ENCODE assay signal across 13 cellular contexts in genomic region chr9:113616116-113616515, GRCh38.
A peak's percentile ranks its signal among the peaks of the same experiment; 100 is the strongest.
DNase-seq lines count a peak whose midpoint lies in the region; ATAC-seq, FAIRE-seq and TF ChIP-seq lines count a peak whose summit lies in the region.
"Had no signal": no experiment of that assay in that cellular context is flagged by ENCODE, and none has a peak within 500 bp of the region (broad histone marks: within the 10 kb centered on the region; RNA-seq: fewer than 3 reads in every experiment).

No MANE protein-coding gene starts in this region.

- no peak overlapping the region for H3K23ac ChIP-seq in H1 (ENCODE audit: insufficient read length)

- no peak overlapping the region for H3K9ac ChIP-seq in H1 (replicated peaks in 1 of 4; ENCODE audit: extremely low read depth in 1 of 4, low read depth in 3 of 4, low read length in 3 of 4)

- no peak overlapping the region for H3K14ac ChIP-seq in H1 (ENCODE audit: insufficient read length)

- no peak overlapping the region for H2AK5ac ChIP-seq in H1 (ENCODE audit: low read depth, low read length)

- H3K9me3 ChIP-seq in breast epithelium: no peaks in the 10 kb centered on the region
- H3K9me3 ChIP-seq in H1 (ENCODE audit: insufficient read depth in 2 of 2, low read depth in 1 of 2, low read length in 1 of 2): no peaks in the 10 kb centered on the region
- no peaks in the 10 kb centered on the region for H3K9me3 ChIP-seq in tibial nerve
- H3K9me3 ChIP-seq in CD4-positive, alpha-beta memory T cell (ENCODE audit: control insufficient read depth in 1 of 2, low read length in 2 of 2): no peaks in the 10 kb centered on the region

- no peak for TF ChIP-seq RAD21 in H1 (IDR thresholded peaks at IDR 0.05 in 1 of 2, conservative IDR thresholded peaks at IDR 0.05 in 1 of 2; ENCODE audit: low read depth in 2 of 2, low read length in 2 of 2)

- H3K4me3 Mint-ChIP-seq in MCF 10A (ENCODE audit: unreplicated experiment) (no peak overlapping the region), nephron (no peak overlapping the region), WTC11 (no peak overlapping the region)
- H3K4me3 Mint-ChIP-seq in CD4-positive, alpha-beta memory T cell: no peak overlapping the region
- H3K4me3 Mint-ChIP-seq: dendritic cell treated with granulocyte-macrophage colony-stimulating factor and Interleukin-4, amounts not matched to agents 40 ng/mL and 50 ng/mL, for 4 days; natural killer cell had no signal

- H3K27ac Mint-ChIP-seq in MCF 10A (ENCODE audit: low read depth, unreplicated experiment): no peak overlapping the region
- peak overlapping the region; percentile 79 to 89 (median 79) for H3K27ac Mint-ChIP-seq in nephron
- no peak overlapping the region for H3K27ac Mint-ChIP-seq in CD4-positive, alpha-beta memory T cell
- H3K27ac Mint-ChIP-seq in WTC11: no peak overlapping the region
- H3K27ac Mint-ChIP-seq: dendritic cell treated with granulocyte-macrophage colony-stimulating factor and Interleukin-4, amounts not matched to agents 40 ng/mL and 50 ng/mL, for 4 days; natural killer cell had no signal

- no peak overlapping the region for H4K5ac ChIP-seq in H1 (ENCODE audit: insufficient read length, low read depth, low read length)

- H3K4me3 ChIP-seq in breast epithelium: no peak overlapping the region
- no peak overlapping the region for H3K4me3 ChIP-seq in H1 (ENCODE audit: extremely low read depth in 1 of 4, insufficient read depth in 2 of 4, low read depth in 3 of 4, low read length in 4 of 4)
- H3K4me3 ChIP-seq in tibial nerve: no peak overlapping the region
- H3K4me3 ChIP-seq in CD4-positive, alpha-beta memory T cell (ENCODE audit: low read length in 2 of 2): no peak overlapping the region

- H3K4me1 ChIP-seq in breast epithelium (peaks cover 10 to 27% of the 10 kb centered on the region in 2 donors), H1 (replicated peaks in 1 of 4; ENCODE audit: control insufficient read depth in 3 of 4, insufficient read depth in 4 of 4, low read length in 3 of 4) (peaks cover 2 to 17% (median 11%) of the 10 kb centered on the region in 4 experiments), tibial nerve (peaks cover 0 to 78% (median 30%) of the 10 kb centered on the region in 4 donors)
- H3K4me1 ChIP-seq in CD4-positive, alpha-beta memory T cell (ENCODE audit: insufficient read depth, low read length): no peaks in the 10 kb centered on the region

- no peak overlapping the region for H3K4me2 ChIP-seq in H1 (ENCODE audit: insufficient read depth in 1 of 2, low read depth in 2 of 2, low read length in 2 of 2)

- DNase-seq in breast epithelium (ENCODE audit: low spot score in 2 of 2) (no peak), MCF 10A (ENCODE audit: unreplicated experiment) (no peak), H1 (ENCODE audit: low read depth in 1 of 2, low spot score in 2 of 2) (peak in 1 of 2 experiments; percentile 40), tibial nerve (ENCODE audit: low spot score in 2 of 2) (no peak), GM12891 (ENCODE audit: insufficient read length, low spot score) (no peak), WTC11 (ENCODE audit: low spot score) (no peak)
- no peak for DNase-seq in CD4-positive, alpha-beta memory T cell
- DNase-seq: Calu3, natural killer cell, NCI-H1105, NCI-H345 had no signal

- no peaks in the 10 kb centered on the region for H3K27me3 Mint-ChIP-seq in MCF 10A (ENCODE audit: insufficient read depth, unreplicated experiment)
- peaks cover 8% of the 10 kb centered on the region for H3K27me3 Mint-ChIP-seq in nephron (ENCODE audit: low read depth)
- peaks cover 0 to 4% of the 10 kb centered on the region in 2 donors for H3K27me3 Mint-ChIP-seq in CD4-positive, alpha-beta memory T cell
- no peaks in the 10 kb centered on the region for H3K27me3 Mint-ChIP-seq in WTC11 (ENCODE audit: low read depth)

- 72% methylated on average over 13 of the region's 14 CpGs; no CpG with 5 or more reads in 1 of the 2 experiments for WGBS in H1 (ENCODE audit: extremely low coverage in 1 of 2, insufficient coverage in 1 of 2, insufficient read length in 1 of 2, insufficient replicate concordance in 2 of 2, low coverage in 1 of 2, low lambda C conversion rate in 2 of 2, missing lambda C conversion rate in 1 of 2), 2 experiments
- WGBS in tibial nerve, 2 donors: 56 to 65% methylated on average over 10 to 14 of the region's 14 CpGs

- H3K4me1 Mint-ChIP-seq in MCF 10A (ENCODE audit: insufficient read depth, unreplicated experiment): peaks cover 4% of the 10 kb centered on the region
- peaks cover 68% of the 10 kb centered on the region for H3K4me1 Mint-ChIP-seq in nephron
- peaks cover 0 to 5% (median 2%) of the 10 kb centered on the region in 4 donors for H3K4me1 Mint-ChIP-seq in CD4-positive, alpha-beta memory T cell
- peaks cover 22% of the 10 kb centered on the region for H3K4me1 Mint-ChIP-seq in WTC11
- H3K4me1 Mint-ChIP-seq: natural killer cell had no signal

- no peak overlapping the region for H3K4ac ChIP-seq in H1 (replicated peaks; ENCODE audit: insufficient read length, low read depth, low read length)

- TF ChIP-seq CTCF in breast epithelium (IDR thresholded peaks at IDR 0.05) (no peak), MCF 10A (IDR thresholded peaks at IDR 0.05; ENCODE audit: unreplicated experiment) (no peak), H1 (IDR thresholded peaks at IDR 0.05; ENCODE audit: control extremely low read depth in 1 of 3, insufficient read depth in 1 of 3, low read depth in 1 of 3, low read length in 3 of 3) (no peak), nephron (IDR thresholded peaks at IDR 0.05; ENCODE audit: unreplicated experiment in 3 of 3) (no peak), tibial nerve (IDR thresholded peaks at IDR 0.05) (no peak), WTC11 (IDR thresholded peaks at IDR 0.05) (no peak)

- H2BK120ac ChIP-seq in H1 (replicated peaks; ENCODE audit: low read depth, low read length): no peak overlapping the region

- H2BK15ac ChIP-seq in H1 (ENCODE audit: low read length): no peak overlapping the region; the same call in 1 of the 2 replicates

- H3K9me3 Mint-ChIP-seq in MCF 10A (ENCODE audit: unreplicated experiment) (no peaks in the 10 kb centered on the region), nephron (no peaks in the 10 kb centered on the region), WTC11 (no peaks in the 10 kb centered on the region)
- no peaks in the 10 kb centered on the region for H3K9me3 Mint-ChIP-seq in CD4-positive, alpha-beta memory T cell
- H3K9me3 Mint-ChIP-seq: dendritic cell treated with granulocyte-macrophage colony-stimulating factor and Interleukin-4, amounts not matched to agents 40 ng/mL and 50 ng/mL, for 4 days; natural killer cell had no signal

- BruUV-seq in MCF 10A (replicated peaks; lab: Mats Ljungman, UMichigan): no TSS peak

- POLR2A ChIA-PET in MCF 10A (lab: Yijun Ruan, JAX): interaction anchor here (0.8 kb wide), 1 partner anchor 9 kb away, joined by 3 read pairs; no protein-coding TSS in a partner anchor
- POLR2A ChIA-PET in H1 (lab: Charles Lee; ENCODE audit: partially characterized antibody): interaction anchor here (1.1 to 3.1 kb wide), 5 partner anchors 8 to 22 kb away, joined by 4 to 17 read pairs (median 6); no protein-coding TSS in a partner anchor
- POLR2A ChIA-PET in CD4-positive, alpha-beta memory T cell (lab: Charles Lee; ENCODE audit: partially characterized antibody): interaction anchor here (0.6 kb wide), 1 partner anchor 42 kb away, joined by 3 read pairs; no protein-coding TSS in a partner anchor
- POLR2A ChIA-PET in WTC11 (lab: Charles Lee): interaction anchor here (0.9 kb wide), 1 partner anchor 22 kb away, joined by 3 read pairs; no protein-coding TSS in a partner anchor

- no peaks in the 10 kb centered on the region for H3K79me2 ChIP-seq in H1 (ENCODE audit: control insufficient read depth in 1 of 2, insufficient read depth in 2 of 2, low read length in 2 of 2)

- H3K36me3 ChIP-seq in breast epithelium: no peaks in the 10 kb centered on the region
- no peaks in the 10 kb centered on the region for H3K36me3 ChIP-seq in H1 (ENCODE audit: control insufficient read depth in 2 of 4, insufficient read depth in 4 of 4, low read length in 3 of 4)
- H3K36me3 ChIP-seq in tibial nerve: no peaks in the 10 kb centered on the region
- no peaks in the 10 kb centered on the region for H3K36me3 ChIP-seq in CD4-positive, alpha-beta memory T cell (ENCODE audit: insufficient read depth, low read length)

- intact Hi-C loops in breast epithelium (cut with DNase I; ENCODE audit: low total_unique reads): no loop called here
- intact Hi-C loops in MCF 10A (cut with micrococcal nuclease): no loop called here
- intact Hi-C loops in CD4-positive, alpha-beta memory T cell (cut with micrococcal nuclease): no loop called here

- H3K27ac ChIP-seq in breast epithelium (peak overlapping the region; percentile 88 to 93), H1 (ENCODE audit: low read depth, low read length) (no peak overlapping the region), tibial nerve (peak overlapping the region in 3 of 4 donors; percentile 51 to 89 (median 87))
- H3K27ac ChIP-seq in CD4-positive, alpha-beta memory T cell (ENCODE audit: low read depth, low read length): no peak overlapping the region

- no peak for ATAC-seq in WTC11
- ATAC-seq: natural killer cell had no signal

- FAIRE-seq in H1 (lab: Jason Lieb, UNC): no peak
- no peak for FAIRE-seq in GM12891 (lab: Jason Lieb, UNC)

- no peaks in the 10 kb centered on the region for H3K36me3 Mint-ChIP-seq in MCF 10A (ENCODE audit: insufficient read depth, unreplicated experiment)
- no peaks in the 10 kb centered on the region for H3K36me3 Mint-ChIP-seq in nephron (ENCODE audit: low read depth)
- no peaks in the 10 kb centered on the region for H3K36me3 Mint-ChIP-seq in CD4-positive, alpha-beta memory T cell
- H3K36me3 Mint-ChIP-seq in WTC11: no peaks in the 10 kb centered on the region
- H3K36me3 Mint-ChIP-seq: natural killer cell had no signal

- no peak overlapping the region for H2BK5ac ChIP-seq in H1 (ENCODE audit: low read depth, low read length)

- CTCF ChIA-PET in MCF 10A (lab: Yijun Ruan, JAX) (interaction anchor here (0.8 to 1.1 kb wide), 2 partner anchors 9 to 39 kb away, joined by 3 read pairs; no protein-coding TSS in a partner anchor), H1 (lab: Charles Lee; ENCODE audit: partially characterized antibody) (interaction anchor here (1.0 to 14.3 kb wide), 7 partner anchors 9 to 170 kb away, joined by 3 to 130 read pairs (median 6); no protein-coding TSS in a partner anchor), WTC11 (lab: Charles Lee) (interaction anchor here (0.6 to 1.4 kb wide), 7 partner anchors 9 to 52 kb away, joined by 3 to 8 read pairs (median 4); no protein-coding TSS in a partner anchor)
- CTCF ChIA-PET in CD4-positive, alpha-beta memory T cell (lab: Charles Lee; ENCODE audit: partially characterized antibody): interaction anchor here (1.5 kb wide), 1 partner anchor 25 kb away, joined by 3 read pairs; no protein-coding TSS in a partner anchor

- H2AFZ ChIP-seq in H1 (ENCODE audit: low read length): no peak overlapping the region

- 0 out of 2 replicates have a peak overlapping the region, but pooled peaks have one; percentile 32 for H2BK20ac ChIP-seq in H1 (ENCODE audit: low read length)

- peaks cover 0 to 3% of the 10 kb centered on the region in 2 experiments for H4K20me1 ChIP-seq in H1 (replicated peaks in 1 of 2; ENCODE audit: control insufficient read depth in 1 of 2, insufficient read depth in 2 of 2, low read length in 2 of 2)

- no peaks in the 10 kb centered on the region for H3K27me3 ChIP-seq in breast epithelium
- no peaks in the 10 kb centered on the region; a peak in 2 of 7 replicates for H3K27me3 ChIP-seq in H1 (replicated peaks in 1 of 4; ENCODE audit: control insufficient read depth in 3 of 4, extremely low read depth in 1 of 4, insufficient read depth in 3 of 4, low read length in 3 of 4)
- no peaks in the 10 kb centered on the region for H3K27me3 ChIP-seq in tibial nerve
- no peaks in the 10 kb centered on the region for H3K27me3 ChIP-seq in CD4-positive, alpha-beta memory T cell (ENCODE audit: insufficient read depth, low read length)

- H3K23me2 ChIP-seq in H1 (ENCODE audit: low read depth, low read length): peaks cover 9% of the 10 kb centered on the region

- no peak for TF ChIP-seq EP300 in H1 (IDR thresholded peaks at IDR 0.05; ENCODE audit: borderline replicate concordance in 1 of 2, low read depth in 2 of 2, low read length in 2 of 2)
- TF ChIP-seq EP300 in tibial nerve (IDR thresholded peaks at IDR 0.05): no peak

- H4K8ac ChIP-seq in H1 (ENCODE audit: extremely low read depth, insufficient read depth, low read length): no peak overlapping the region

- H3K79me1 ChIP-seq in H1 (ENCODE audit: low read depth, low read length): no peaks in the 10 kb centered on the region

- TF ChIP-seq POLR2A in breast epithelium (IDR thresholded peaks at IDR 0.05) (no peak), H1 (IDR thresholded peaks at IDR 0.05; ENCODE audit: control extremely low read depth in 1 of 2, low read depth in 2 of 2, low read length in 2 of 2) (no peak), tibial nerve (IDR thresholded peaks at IDR 0.05) (no peak), GM12891 (IDR thresholded peaks at IDR 0.05; ENCODE audit: low read depth, low read length) (no peak)

- H2BK12ac ChIP-seq in H1 (ENCODE audit: low read depth, low read length): 0 out of 2 replicates have a peak overlapping the region, but pooled peaks have one; percentile 27

- H4K91ac ChIP-seq in H1 (replicated peaks; ENCODE audit: insufficient read length, low read length): no peak overlapping the region

- no peak overlapping the region for H3K56ac ChIP-seq in H1 (replicated peaks; ENCODE audit: insufficient read length, low read depth, low read length)

- no peak overlapping the region for H3K18ac ChIP-seq in H1 (ENCODE audit: extremely low read depth, low read length)

Comparison
In these comparisons a context has a peak if more than half of its experiments do, and no peak if none do; other contexts are left out.
1. H3K27ac ChIP-seq: peak in breast epithelium (2 of 2) and tibial nerve (3 of 4); none in H1 (single experiment) and CD4-positive, alpha-beta memory T cell (single experiment).
2. H3K27ac Mint-ChIP-seq: peak in nephron (3 of 3); none in MCF 10A (single experiment), CD4-positive, alpha-beta memory T cell (0 of 7) and WTC11 (single experiment).